In genomic region chr7:156614434-156615264, GRCh38 we compare ENCODE assay signal across 17 cellular contexts. TPM values are rescaled to one million over a fixed set of nuclear protein-coding genes. Genes with fewer than 3 reads are reported as not detected.
DNase-seq lines count a peak whose midpoint lies in the region; ATAC-seq and TF ChIP-seq lines count a peak whose summit lies in the region.
"Had no signal": no experiment of that assay in that cellular context is flagged by ENCODE, and none has a peak within 500 bp of the region (broad histone marks: within the 10 kb centered on the region; RNA-seq: fewer than 3 reads in every experiment).

No MANE protein-coding gene starts in this region.

- peak overlapping the region in 2 of 4 donors; percentile 2 to 24 for H3K4me3 ChIP-seq in Peyer's patch
- no peak overlapping the region for H3K4me3 ChIP-seq in stomach
- H3K4me3 ChIP-seq: A549; BLaER1 treated with 17β-estradiol and CSF1 and Interleukin-3, amounts not matched to agents 10 nM and 100 nM had no signal

- H3K9me3 ChIP-seq in Peyer's patch (no peaks in the 10 kb centered on the region), stomach (no peaks in the 10 kb centered on the region)
- H3K9me3 ChIP-seq: A549 had no signal

- H3K27ac ChIP-seq in Peyer's patch (peak overlapping the region in 3 of 4 donors; percentile 42 to 79 (median 69)), stomach (peak overlapping the region in 4 of 5 donors; percentile 3 to 51 (median 43))
- H3K27ac ChIP-seq: A549; BLaER1 treated with 17β-estradiol and CSF1 and Interleukin-3, amounts not matched to agents 10 nM and 100 nM had no signal

- TF ChIP-seq POLR2A in Peyer's patch (IDR thresholded peaks at IDR 0.05) (no peak), stomach (IDR thresholded peaks at IDR 0.05) (no peak)

- TF ChIP-seq CTCF in Peyer's patch (IDR thresholded peaks at IDR 0.05) (no peak), stomach (IDR thresholded peaks at IDR 0.05) (no peak)

- H3K4me1 ChIP-seq in Peyer's patch (peaks cover 0 to 33% (median 2%) of the 10 kb centered on the region in 4 donors), stomach (peaks cover 11 to 35% (median 28%) of the 10 kb centered on the region in 4 donors)
- H3K4me1 ChIP-seq: A549 had no signal

- H3K27me3 ChIP-seq in Peyer's patch: no peaks in the 10 kb centered on the region
- peaks cover 0 to 31% (median 15%) of the 10 kb centered on the region in 3 donors for H3K27me3 ChIP-seq in stomach
- H3K27me3 ChIP-seq: BLaER1 treated with 17β-estradiol and CSF1 and Interleukin-3, amounts not matched to agents 10 nM and 100 nM had no signal

- no peak for TF ChIP-seq EP300 in stomach (IDR thresholded peaks at IDR 0.05)

- 28 to 53% (median 42%) methylated on average over 19 of the region's 19 CpGs for WGBS in stomach, 5 donors

- ATAC-seq in GM19455 (IDR thresholded peaks at IDR 0.05; ENCODE audit: unreplicated experiment): no peak
- no peak for ATAC-seq in Right ventricle myocardium inferior
- ATAC-seq: A549, natural killer cell had no signal

- H3K36me3 ChIP-seq in Peyer's patch: no peaks in the 10 kb centered on the region
- H3K36me3 ChIP-seq in stomach: no peaks in the 10 kb centered on the region
- H3K36me3 ChIP-seq: BLaER1 treated with 17β-estradiol and CSF1 and Interleukin-3, amounts not matched to agents 10 nM and 100 nM had no signal

- peak; percentile 35 to 45 for DNase-seq in NCI-H187 (lab: John Stamatoyannopoulos, UW)
- DNase-seq in NCI-H187 treated with DMSO at 0.1 percent for 48 hours (lab: John Stamatoyannopoulos, UW): no peak
- DNase-seq in Peyer's patch: no peak
- peak; percentile 77 for DNase-seq in left kidney (ENCODE audit: low read depth, low spot score)
- peak; percentile 73 for DNase-seq in stomach
- DNase-seq in Right ventricle myocardium inferior (ENCODE audit: missing footprints): no peak
- no peak for DNase-seq in hepatic stellate cell (ENCODE audit: low spot score)
- DNase-seq: activated B cell treated with CpG ODN at 0.5 μM for 24 hours; activated effector memory CD4-positive, alpha-beta T cell treated with Interleukin-2 at 50 U/mL for 16 hours; HFFc6; Kasumi-1; natural killer cell; NCI-H446; SHP77 treated with DMSO at 0.1 percent for 48 hours had no signal

- intact Hi-C loops in stomach (cut with DNase I; ENCODE audit: low total_unique reads): no loop called here
- intact Hi-C loops in Right ventricle myocardium inferior (cut with DNase I): no loop called here

RNA-seq across cellular contexts. Expression of gene RNF32, which starts 25.9 kb away (rescaled TPM):
- total RNA-seq in Peyer's patch (1 to 10 TPM in 3 of 4 donors, not detected in 1; 1.3 to 3.8 (median 2.1) TPM), stomach (1 to 10 TPM in 3 of 5 donors, not detected in 2; 1.2 to 4.7 (median 1.5) TPM), Right ventricle myocardium inferior (0.30 TPM)
- 1 to 10 TPM; 2.2 to 4.1 (median 2.6) TPM for polyA plus RNA-seq in stomach

Comparison
In these comparisons a context has a peak if more than half of its experiments do, and no peak if none do; other contexts are left out.
1. DNase-seq: peak in NCI-H187 (2 of 2), left kidney (single experiment) and stomach (single experiment); none in NCI-H187 treated with DMSO at 0.1 percent for 48 hours (single experiment), Peyer's patch (0 of 3), Right ventricle myocardium inferior (single experiment) and hepatic stellate cell (single experiment).